In genomic region chr17:4699401-4700056, GRCh38 we compare ENCODE assay signal across 4 cellular contexts. TPM values are rescaled to one million over a fixed set of nuclear protein-coding genes. Genes with fewer than 3 reads are reported as not detected.
"Had no signal": no experiment of that assay in that cellular context is flagged by ENCODE, and none has a peak within 500 bp of the region (broad histone marks: within the 10 kb centered on the region; RNA-seq: fewer than 3 reads in every experiment).

No MANE protein-coding gene starts in this region.

RNA-seq across cellular contexts. Expression of gene ZMYND15, which starts 40.1 kb away (rescaled TPM):
- total RNA-seq: fibroblast of villous mesenchyme, lung microvascular endothelial cell had no signal
- polyA plus RNA-seq: immature natural killer cell; naive thymus-derived CD4-positive, alpha-beta T cell had no signal
